Comparison of ENCODE assay signal across 8 cellular contexts in the genomic region with DNA sequence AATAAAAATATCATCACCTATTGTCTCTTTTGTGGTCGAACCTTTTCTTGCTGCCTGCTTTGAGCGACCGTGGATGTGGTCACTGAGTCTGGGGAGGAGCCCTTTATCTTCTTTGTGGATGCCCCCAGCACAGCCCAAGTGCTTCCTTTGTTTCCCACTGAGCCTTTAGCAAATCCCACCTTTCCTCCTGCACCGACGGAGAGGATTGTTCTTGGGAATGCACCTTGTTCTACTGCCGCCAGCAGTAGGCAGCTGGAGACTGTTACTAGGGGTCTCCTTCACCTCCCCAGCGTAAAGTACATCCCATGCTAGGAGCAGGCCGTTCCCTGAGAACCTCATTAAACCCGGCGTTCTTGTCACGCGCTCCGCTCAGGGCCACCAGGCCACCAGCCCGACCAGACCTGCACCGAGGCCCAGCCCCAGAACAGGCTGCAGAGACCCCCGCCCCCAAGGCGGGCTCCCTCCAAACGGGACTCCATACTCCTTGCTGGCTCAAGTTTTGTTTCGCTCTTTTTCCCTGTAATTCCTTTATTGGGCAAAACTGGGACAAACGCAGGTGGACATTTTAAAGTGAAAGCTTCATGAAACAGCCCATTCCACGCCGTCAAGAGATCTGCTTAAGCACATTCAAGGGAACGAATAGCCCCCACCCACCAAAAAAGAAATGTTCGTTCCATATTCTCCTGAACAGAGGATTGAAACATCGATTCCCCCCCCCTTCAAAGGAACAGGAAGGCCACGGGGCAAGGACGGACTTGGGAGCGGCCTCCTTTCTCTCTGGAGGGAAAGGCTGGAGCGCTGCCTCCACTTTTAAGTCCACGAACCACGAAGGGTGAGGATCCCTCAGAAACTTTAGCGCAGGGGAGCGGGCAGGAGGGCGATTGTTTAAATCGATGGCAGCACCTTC. TPM values are rescaled to one million over a fixed set of nuclear protein-coding genes. Genes with fewer than 3 reads are reported as not detected.
DNase-seq lines count a peak whose midpoint lies in the region; ATAC-seq, FAIRE-seq and TF ChIP-seq lines count a peak whose summit lies in the region.

No MANE protein-coding gene starts in this region.

- no peak; the same call in none of the 2 replicates for TF ChIP-seq POLR2A in GM12892 (IDR thresholded peaks at IDR 0.05; ENCODE audit: low read depth, low read length)

- ATAC-seq in right cardiac atrium (peak; percentile 24 to 26), HG03354 (IDR thresholded peaks at IDR 0.05; ENCODE audit: poor library complexity, severe bottlenecking, unreplicated experiment) (no peak)

- DNase-seq in DMS114 treated with DMSO at 0.1 percent for 48 hours (lab: John Stamatoyannopoulos, UW; ENCODE audit: unreplicated experiment) (peak; percentile 53), RWPE1 (ENCODE audit: low spot score) (no peak), anterior cingulate cortex (lab: John Stamatoyannopoulos, UW) (peak in 53 of 58 donors; percentile 23 to 78 (median 52)), right cardiac atrium (peak; percentile 53 to 81 (median 78)), posterior vena cava (ENCODE audit: low spot score) (peak; percentile 87), GM12892 (ENCODE audit: insufficient read length) (no peak)

- peaks cover 25% of the 10 kb centered on the region for H3K36me3 ChIP-seq in HUES48 (ENCODE audit: control insufficient read depth, insufficient read depth, low read length)

- intact Hi-C loops in right cardiac atrium (cut with DNase I), result loop anchor here in 3 of 4 donors (5.0 kb wide), 2 partner anchors 36 to 101 kb away; no protein-coding TSS in a partner anchor
- intact Hi-C loops in posterior vena cava (cut with DNase I), result no loop called here

- H3K27ac ChIP-seq in HUES48 (ENCODE audit: low read depth, low read length), result peak overlapping the region; percentile 100
- H3K27ac ChIP-seq in RWPE1, result peak overlapping the region; percentile 98
- peak overlapping the region; percentile 99 for H3K27ac ChIP-seq in right cardiac atrium (ENCODE audit: low read length)

- H3K27me3 ChIP-seq in HUES48 (ENCODE audit: control insufficient read depth, insufficient read depth, low read length), result no peaks in the 10 kb centered on the region
- H3K27me3 ChIP-seq in right cardiac atrium (ENCODE audit: control insufficient read depth, insufficient read depth), result no peaks in the 10 kb centered on the region

- peaks cover 23% of the 10 kb centered on the region for H3K4me1 ChIP-seq in HUES48 (ENCODE audit: control insufficient read depth, insufficient read depth, low read length)
- H3K4me1 ChIP-seq in right cardiac atrium (ENCODE audit: control insufficient read depth, insufficient read depth, low read length), result peaks cover 2% of the 10 kb centered on the region

- H3K9me3 ChIP-seq in HUES48 (ENCODE audit: control insufficient read depth, insufficient read depth, low read length), result no peaks in the 10 kb centered on the region
- no peaks in the 10 kb centered on the region for H3K9me3 ChIP-seq in right cardiac atrium (ENCODE audit: control insufficient read depth, low read length)

- peak overlapping the region; percentile 98 for H3K9ac ChIP-seq in HUES48 (ENCODE audit: low read depth, low read length)

- TF ChIP-seq CTCF in RWPE1 (conservative IDR thresholded peaks at IDR 0.05; ENCODE audit: low read depth), result no peak

- 2% methylated on average over 35 of the region's 35 CpGs for WGBS in right cardiac atrium

- CTCF ChIA-PET in RWPE1 (lab: Yijun Ruan, JAX), result interaction anchor here (0.6 to 1.5 kb wide), 5 partner anchors 14 to 118 kb away, joined by 3 to 9 read pairs (median 5); no protein-coding TSS in a partner anchor

- FAIRE-seq in GM12892 (lab: Jason Lieb, UNC), result no peak

- POLR2A ChIA-PET in RWPE1 (lab: Yijun Ruan, JAX; ENCODE audit: low non-redundant PET), result interaction anchor here (0.6 to 2.2 kb wide), 12 partner anchors 11 to 998 kb away, joined by 3 to 10 read pairs (median 4); no protein-coding TSS in a partner anchor

- H3K4me3 ChIP-seq in HUES48 (ENCODE audit: low read depth, low read length) (peak overlapping the region; percentile 96), right cardiac atrium (ENCODE audit: low read length) (peak overlapping the region; percentile 67)

RNA-seq across cellular contexts. Expression of a gene that starts 1.1 kb away (rescaled TPM):
- total RNA-seq in right cardiac atrium, result 100 to 1,000 TPM; 123 to 227 (median 144) TPM
- 76.4 TPM for polyA plus RNA-seq in right cardiac atrium
- 100 to 1,000 TPM; 233 to 277 TPM for total RNA-seq in posterior vena cava
- polyA plus RNA-seq in GM12892 (2012; ENCODE audit: missing spikeins), result 211 TPM

RNA-seq across cellular contexts. Expression of a gene that starts 23.4 kb away (rescaled TPM):
- total RNA-seq in right cardiac atrium (10 to 100 TPM; 27.7 to 35.8 (median 30.8) TPM), posterior vena cava (10 to 100 TPM; 26.3 to 31.2 TPM)
- polyA plus RNA-seq in right cardiac atrium, result 17.9 TPM
- polyA plus RNA-seq in GM12892 (2012; ENCODE audit: missing spikeins), result 15.3 TPM

RNA-seq across cellular contexts. Expression of a gene that starts 39.5 kb away (rescaled TPM):
- total RNA-seq in right cardiac atrium, result 10 to 100 TPM; 30.3 to 38.3 (median 35.2) TPM
- polyA plus RNA-seq in right cardiac atrium, result 24.9 TPM
- total RNA-seq in posterior vena cava, result 10 to 100 TPM; 29.7 to 54.9 TPM
- polyA plus RNA-seq in GM12892 (2012; ENCODE audit: missing spikeins), result 153 TPM

RNA-seq across cellular contexts. Expression of a gene that starts 46.4 kb away (rescaled TPM):
- total RNA-seq in right cardiac atrium (100 to 1,000 TPM in 1 of 4 donors, 10 to 100 TPM in 3; 79.1 to 113 (median 81.1) TPM), posterior vena cava (10 to 100 TPM; 79.9 to 96.2 TPM)
- 127 TPM for polyA plus RNA-seq in right cardiac atrium
- polyA plus RNA-seq in GM12892 (2012; ENCODE audit: missing spikeins), result 56.4 TPM

RNA-seq across cellular contexts. Expression of a gene that starts 57.7 kb away (rescaled TPM):
- total RNA-seq in right cardiac atrium (100 to 1,000 TPM in 2 of 4 donors, 10 to 100 TPM in 2; 96.1 to 111 (median 102) TPM), posterior vena cava (10 to 100 TPM; 88.3 to 99.2 TPM)
- 169 TPM for polyA plus RNA-seq in right cardiac atrium
- polyA plus RNA-seq in GM12892 (2012; ENCODE audit: missing spikeins), result 252 TPM

Comparison
In these comparisons a context has a peak if more than half of its experiments do, and no peak if none do; other contexts are left out.
1. DNase-seq: peak in DMS114 treated with DMSO at 0.1 percent for 48 hours (single experiment), anterior cingulate cortex (53 of 58), right cardiac atrium (3 of 3) and posterior vena cava (single experiment); none in RWPE1 (single experiment) and GM12892 (single experiment).
2. intact Hi-C loops: an anchor here in right cardiac atrium (5.0 kb wide); none called in posterior vena cava.
3. Peak in every context shown above with its lines, with median percentiles within 50 percentile points of each other: H3K27ac ChIP-seq.